In genomic region chr17:28744104-28744801, GRCh38 we compare ENCODE assay signal across 1 cellular context.
TF ChIP-seq lines count a peak whose summit lies in the region.

No MANE protein-coding gene starts in this region.

TF ChIP-seq in K562, 482 proteins besides CTCF, POLR2A, EP300 and RAD21 (continued from another document and continues in another):
- no peak for TF ChIP-seq TRIM25 (IDR thresholded peaks at IDR 0.05; ENCODE audit: borderline replicate concordance)
- TF ChIP-seq SMAD1 (IDR thresholded peaks at IDR 0.05; ENCODE audit: low read depth, low read length, partially characterized antibody) = no peak
- no peak for TF ChIP-seq ARID1B (IDR thresholded peaks at IDR 0.05)
- TF ChIP-seq JUND (IDR thresholded peaks at IDR 0.05; ENCODE audit: borderline replicate concordance, low read depth, low read length) = peak; percentile 70
- TF ChIP-seq JUND (tag; IDR thresholded peaks at IDR 0.05; ENCODE audit: borderline replicate concordance, low read depth, low read length) = peak; percentile 63; the same call in 1 of the 3 replicates
- no peak for TF ChIP-seq ZNF717 (CRISPR knock-in tag; IDR thresholded peaks at IDR 0.05)
- no peak for TF ChIP-seq SIN3B (IDR thresholded peaks at IDR 0.05; ENCODE audit: low read depth)
- no peak for TF ChIP-seq MITF (IDR thresholded peaks at IDR 0.05)
- no peak for TF ChIP-seq SMAD3 (CRISPR knock-in tag; conservative IDR thresholded peaks at IDR 0.05)
- TF ChIP-seq FOXM1 (IDR thresholded peaks at IDR 0.05; ENCODE audit: low read depth) = no peak
- no peak for TF ChIP-seq FOXM1 (CRISPR knock-in tag; IDR thresholded peaks at IDR 0.05; ENCODE audit: low read depth)
- TF ChIP-seq GMEB1 (CRISPR knock-in tag; IDR thresholded peaks at IDR 0.05) = 0 out of 2 replicates have a peak, but pooled peaks have one; percentile 2
- TF ChIP-seq HES1 (IDR thresholded peaks at IDR 0.05; ENCODE audit: low read depth) = no peak
- no peak for TF ChIP-seq NCOA6 (IDR thresholded peaks at IDR 0.05)
- no peak for TF ChIP-seq MEF2D (tag; conservative IDR thresholded peaks at IDR 0.05; ENCODE audit: low read depth)
- TF ChIP-seq PHTF2 (CRISPR knock-in tag; IDR thresholded peaks at IDR 0.05) = no peak
- TF ChIP-seq SMARCE1 (IDR thresholded peaks at IDR 0.05) = no peak
- no peak; the same call in 1 of the 2 replicates for TF ChIP-seq MGA (IDR thresholded peaks at IDR 0.05)
- TF ChIP-seq SFPQ (IDR thresholded peaks at IDR 0.05; ENCODE audit: low read depth, low read length) = no peak
- TF ChIP-seq PREB (CRISPR knock-in tag; IDR thresholded peaks at IDR 0.05) = peak; percentile 44; the same call in 1 of the 2 replicates
- no peak for TF ChIP-seq ETV5 (CRISPR knock-in tag; IDR thresholded peaks at IDR 0.05; ENCODE audit: low read depth)
- TF ChIP-seq CREB5 (CRISPR knock-in tag; IDR thresholded peaks at IDR 0.05) = 0 out of 2 replicates have a peak, but pooled peaks have one; percentile 24
- TF ChIP-seq CBX1 (IDR thresholded peaks at IDR 0.05; ENCODE audit: low read depth) = peak; percentile 2; the same call in 1 of the 2 replicates
- no peak for TF ChIP-seq ELF4 (CRISPR knock-in tag; IDR thresholded peaks at IDR 0.05)
- TF ChIP-seq PPARD (CRISPR knock-in tag; IDR thresholded peaks at IDR 0.05) = no peak
- no peak for TF ChIP-seq FUS (optimal IDR thresholded peaks at IDR 0.05; ENCODE audit: low read depth, low read length)
- no peak for TF ChIP-seq HIVEP1 (CRISPR knock-in tag; IDR thresholded peaks at IDR 0.05)
- TF ChIP-seq KLF1 (tag; IDR thresholded peaks at IDR 0.05) = no peak
- TF ChIP-seq MTA1 (IDR thresholded peaks at IDR 0.05; ENCODE audit: borderline replicate concordance) = no peak
- no peak for TF ChIP-seq PRPF4 (IDR thresholded peaks at IDR 0.05; ENCODE audit: insufficient read depth, low read depth, low read length, poor library complexity, severe bottlenecking)
- TF ChIP-seq MAFG (tag; conservative IDR thresholded peaks at IDR 0.05) = no peak
- no peak for TF ChIP-seq SIX5 (IDR thresholded peaks at IDR 0.05; ENCODE audit: borderline replicate concordance in 1 of 2, insufficient read depth in 1 of 2, low read depth in 1 of 2, low read length in 2 of 2)
- no peak for TF ChIP-seq ZBED1 (IDR thresholded peaks at IDR 0.05)
- no peak for TF ChIP-seq WHSC1 (IDR thresholded peaks at IDR 0.05; ENCODE audit: low read length)
- TF ChIP-seq ZNF217 (CRISPR knock-in tag; IDR thresholded peaks at IDR 0.05) = no peak
